8 cellular contexts compared by ENCODE assay signal in the genomic region with DNA sequence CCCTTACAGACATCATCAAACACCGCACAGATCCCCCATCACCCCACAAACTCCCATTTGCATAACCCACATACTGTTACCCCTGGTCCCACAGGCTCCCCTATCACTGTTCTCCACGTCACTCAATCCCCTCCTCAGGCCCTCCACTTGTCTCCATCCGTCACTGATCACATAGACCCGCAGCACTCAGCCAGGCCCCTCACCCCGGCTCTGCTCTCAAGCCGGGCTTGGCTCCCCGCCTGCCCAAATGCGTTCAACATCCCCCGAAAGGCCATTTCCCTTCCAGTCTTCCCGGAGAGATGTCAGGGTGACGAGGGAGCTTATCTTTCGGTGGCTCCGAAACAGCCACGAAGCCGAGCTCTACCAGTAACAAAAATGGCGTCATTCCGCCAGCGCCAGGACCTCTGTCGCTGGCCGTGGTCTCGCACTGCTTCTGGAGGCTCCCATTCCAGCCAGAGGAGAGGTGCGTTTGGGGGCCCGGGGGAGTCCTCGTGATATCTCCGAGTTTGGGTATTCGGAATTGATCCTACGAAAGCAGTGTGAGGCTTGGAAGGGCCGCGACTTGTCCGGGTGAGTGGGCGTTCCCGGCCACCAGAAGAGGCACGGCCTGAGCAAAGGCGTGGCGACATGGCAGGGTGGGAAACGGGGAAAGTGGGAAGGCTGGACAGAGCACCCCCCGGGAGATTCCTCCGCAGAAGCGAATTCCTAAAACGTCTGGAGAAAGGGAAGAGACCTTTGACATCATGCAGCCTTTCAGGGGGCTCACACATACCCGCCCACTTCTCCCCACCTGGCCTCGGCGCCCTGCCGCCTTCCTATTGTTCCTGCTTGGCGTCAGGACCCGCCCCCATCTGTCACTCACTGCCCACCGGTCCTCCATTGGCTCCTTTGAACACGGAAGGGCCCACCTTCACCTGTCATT. TPM values are rescaled to one million over a fixed set of nuclear protein-coding genes. Genes with fewer than 3 reads are reported as not detected.
DNase-seq lines count a peak whose midpoint lies in the region; ATAC-seq, FAIRE-seq and TF ChIP-seq lines count a peak whose summit lies in the region.

Gene ZNF630 (minus strand): TSS at position 577 of the 922 bp plus-strand sequence. CDS start 4,754 bp downstream, outside the sequence.

- peak; percentile 98 for FAIRE-seq in GM12891 (lab: Jason Lieb, UNC)

- H3K36me3 ChIP-seq in duodenal mucosa (ENCODE audit: control insufficient read depth in 1 of 2, insufficient read depth in 2 of 2, low read length in 2 of 2) (no peaks in the 10 kb centered on the region), MG63 (no peaks in the 10 kb centered on the region)

- ATAC-seq in HG02852 (IDR thresholded peaks at IDR 0.05; ENCODE audit: unreplicated experiment) = peak; percentile 90

- peak within 1 kb of the TSS; percentile 58 for H3K27ac ChIP-seq in duodenal mucosa (ENCODE audit: low read depth, low read length)

- 3 to 38% methylated on average over 26 to 48 of the region's 48 CpGs for WGBS in lower leg skin, 2 donors

- TF ChIP-seq CTCF in lower leg skin (IDR thresholded peaks at IDR 0.05) = no peak

- H3K4me1 ChIP-seq in duodenal mucosa (ENCODE audit: control insufficient read depth in 1 of 2, insufficient read depth in 2 of 2, low read length in 2 of 2) = no peaks in the 10 kb centered on the region

- no peaks in the 10 kb centered on the region for H3K27me3 ChIP-seq in duodenal mucosa (ENCODE audit: control insufficient read depth in 1 of 2, insufficient read depth in 2 of 2, low read length in 2 of 2)
- no peaks in the 10 kb centered on the region for H3K27me3 ChIP-seq in MG63

- H3K9me3 ChIP-seq in duodenal mucosa (ENCODE audit: control insufficient read depth in 1 of 2, low read length in 2 of 2) = no peaks in the 10 kb centered on the region
- H3K9me3 ChIP-seq in MG63 = no peaks in the 10 kb centered on the region

- DNase-seq in GM12891 (ENCODE audit: insufficient read length, low spot score) (peak; percentile 56), NCI-H2171 treated with DMSO at 0.1 percent for 48 hours (lab: John Stamatoyannopoulos, UW) (peak; percentile 73), lower leg skin (ENCODE audit: low spot score in 2 of 2) (peak; percentile 64 to 93), MG63 (no peak)
- peak; percentile 42 to 46 for DNase-seq in activated CD4-positive, alpha-beta T cell treated with anti-CD3 and anti-CD28 coated beads, Interleukin-2, amount 50 U/mL, for 4 hours
- DNase-seq in stimulated activated CD4-positive, alpha-beta T cell treated with anti-CD3 and anti-CD28 coated beads, Interleukin-4, amount 100 ng/mL, for 24 hours = peak; percentile 59

- peak within 1 kb of the TSS; percentile 61 to 86 for H3K9ac ChIP-seq in duodenal mucosa (ENCODE audit: low read depth in 1 of 2, low read length in 2 of 2)

- TF ChIP-seq POLR2A in GM12891 (IDR thresholded peaks at IDR 0.05; ENCODE audit: low read depth, low read length) = peak; percentile 48; the same call in 1 of the 2 replicates
- TF ChIP-seq POLR2A in lower leg skin (IDR thresholded peaks at IDR 0.05) = no peak

- H3K4me3 ChIP-seq in duodenal mucosa (ENCODE audit: low read depth in 1 of 2, low read length in 2 of 2) (peak within 1 kb of the TSS; percentile 68 to 88), lower leg skin (ENCODE audit: low read depth, poor library complexity, severe bottlenecking) (peak within 1 kb of the TSS; percentile 62), MG63 (no peak within 1 kb of the TSS)

- intact Hi-C loops in lower leg skin (cut with DNase I; ENCODE audit: low total_unique reads) = no loop called here

TF ChIP-seq in GM12891, 5 proteins besides CTCF, POLR2A, EP300 and RAD21:
- no peak for TF ChIP-seq POLR2AphosphoS5 (IDR thresholded peaks at IDR 0.05; ENCODE audit: low read depth, low read length)
- TF ChIP-seq TAF1 (IDR thresholded peaks at IDR 0.05; ENCODE audit: low read depth, low read length) = peak; percentile 45; the same call in 1 of the 2 replicates
- peak; percentile 94 for TF ChIP-seq POU2F2 (IDR thresholded peaks at IDR 0.05; ENCODE audit: low read depth, low read length)

RNA-seq across cellular contexts. Expression of gene ZNF630, which starts in this region (rescaled TPM):
- polyA plus RNA-seq in GM12891 (2012; ENCODE audit: low read depth, missing spikeins) = 1.6 TPM
- 1 to 10 TPM; 1.6 to 3.5 (median 2.9) TPM for total RNA-seq in lower leg skin
- total RNA-seq in MG63 (2014; rRNA removed; shearing (Covaris generic); ENCODE audit: low replicate concordance) = not detected in 2 replicates
